21 cellular contexts compared by ENCODE assay signal in genomic region chr6:87873556-87873955, GRCh38.
DNase-seq lines count a peak whose midpoint lies in the region; ATAC-seq and TF ChIP-seq lines count a peak whose summit lies in the region.
"Had no signal": no experiment of that assay in that cellular context is flagged by ENCODE, and none has a peak within 500 bp of the region (broad histone marks: within the 10 kb centered on the region; RNA-seq: fewer than 3 reads in every experiment).

No MANE protein-coding gene starts in this region.

- no peak overlapping the region for H3K4ac ChIP-seq in trophoblast cell (ENCODE audit: low read depth, low read length)

- H3K36me3 ChIP-seq in DOHH2 (ENCODE audit: control insufficient read depth, low read length) (peaks cover 33% of the 10 kb centered on the region), RWPE2 (ENCODE audit: low read depth) (no peaks in the 10 kb centered on the region), trophoblast cell (ENCODE audit: control insufficient read depth in 1 of 2, insufficient read depth in 2 of 2, low read length in 2 of 2) (no peaks in the 10 kb centered on the region)
- H3K36me3 ChIP-seq: BLaER1 treated with 17β-estradiol and CSF1 and Interleukin-3, amounts not matched to agents 10 nM and 100 nM had no signal

- no peak for TF ChIP-seq CTCF in DOHH2 (IDR thresholded peaks at IDR 0.05; ENCODE audit: low read depth, low read length, poor library complexity, severe bottlenecking)
- TF ChIP-seq CTCF in RWPE2 (IDR thresholded peaks at IDR 0.05; ENCODE audit: poor library complexity, severe bottlenecking), result no peak
- TF ChIP-seq CTCF in epithelial cell of esophagus (IDR thresholded peaks at IDR 0.05; ENCODE audit: insufficient read depth, low read depth, low read length, missing control alignments), result no peak

- no peak overlapping the region for H2AFZ ChIP-seq in trophoblast cell (ENCODE audit: insufficient read depth, low read length, poor library complexity)

- H2AK5ac ChIP-seq in trophoblast cell (ENCODE audit: low read length), result no peak overlapping the region

- H3K18ac ChIP-seq in trophoblast cell (ENCODE audit: low read length), result no peak overlapping the region

- H2BK120ac ChIP-seq in trophoblast cell (ENCODE audit: insufficient read depth, low read length, poor library complexity), result no peak overlapping the region

- H3K4me2 ChIP-seq in DOHH2 (ENCODE audit: low read length) (peak overlapping the region; percentile 38; the same call in 1 of the 2 replicates), trophoblast cell (ENCODE audit: low read length) (no peak overlapping the region)
- H3K4me2 ChIP-seq: A549; BLaER1 treated with 17β-estradiol and CSF1 and Interleukin-3, amounts not matched to agents 10 nM and 100 nM had no signal

- H3K9me3 ChIP-seq in DOHH2 (ENCODE audit: control insufficient read depth, insufficient read depth, low read length) (no peaks in the 10 kb centered on the region), RWPE2 (ENCODE audit: severe bottlenecking) (no peaks in the 10 kb centered on the region), trophoblast cell (ENCODE audit: insufficient read depth, low read depth, low read length) (no peaks in the 10 kb centered on the region)
- H3K9me3 ChIP-seq: A549; BLaER1 treated with 17β-estradiol and CSF1 and Interleukin-3, amounts not matched to agents 10 nM and 100 nM; Caco-2 had no signal

- H3K79me2 ChIP-seq in DOHH2 (ENCODE audit: control insufficient read depth, low read length) (peaks cover 18% of the 10 kb centered on the region), trophoblast cell (ENCODE audit: control insufficient read depth, insufficient read depth, low read length, poor library complexity) (no peaks in the 10 kb centered on the region)

- H3K9me2 ChIP-seq in DOHH2 (replicated peaks; ENCODE audit: control insufficient read depth, low read length), result no peaks in the 10 kb centered on the region

- no peak overlapping the region for H2BK5ac ChIP-seq in trophoblast cell (ENCODE audit: low read depth, low read length, poor library complexity)

- H2BK12ac ChIP-seq in trophoblast cell (ENCODE audit: low read length), result no peak overlapping the region

- H3K9ac ChIP-seq in trophoblast cell (ENCODE audit: low read length), result no peak overlapping the region
- H3K9ac ChIP-seq: BLaER1 treated with 17β-estradiol and CSF1 and Interleukin-3, amounts not matched to agents 10 nM and 100 nM had no signal

- peaks cover 85% of the 10 kb centered on the region for H3K4me1 ChIP-seq in DOHH2 (ENCODE audit: control insufficient read depth, low read length)
- no peaks in the 10 kb centered on the region for H3K4me1 ChIP-seq in RWPE2 (ENCODE audit: insufficient read depth, poor library complexity, severe bottlenecking)
- H3K4me1 ChIP-seq in trophoblast cell (ENCODE audit: control insufficient read depth in 1 of 2, insufficient read depth in 2 of 2, low read length in 2 of 2), result no peaks in the 10 kb centered on the region
- H3K4me1 ChIP-seq: A549; BLaER1 treated with 17β-estradiol and CSF1 and Interleukin-3, amounts not matched to agents 10 nM and 100 nM had no signal

- H3K27ac ChIP-seq in DOHH2 (ENCODE audit: low read depth, low read length) (peak overlapping the region; percentile 39; the same call in 1 of the 2 replicates), RWPE2 (ENCODE audit: poor library complexity, severe bottlenecking) (no peak overlapping the region), trophoblast cell (ENCODE audit: low read depth, low read length) (no peak overlapping the region)
- H3K27ac ChIP-seq: 22Rv1; A549; BLaER1 treated with 17β-estradiol and CSF1 and Interleukin-3, amounts not matched to agents 10 nM and 100 nM; C4-2B had no signal

- no peak overlapping the region for H4K91ac ChIP-seq in trophoblast cell (ENCODE audit: low read depth, low read length)

- H3K27me3 ChIP-seq in DOHH2 (ENCODE audit: control insufficient read depth, low read length) (no peaks in the 10 kb centered on the region), RWPE2 (ENCODE audit: insufficient read depth, poor library complexity, severe bottlenecking) (no peaks in the 10 kb centered on the region), trophoblast cell (ENCODE audit: insufficient read depth, low read length) (no peaks in the 10 kb centered on the region)
- H3K27me3 ChIP-seq: BLaER1 treated with 17β-estradiol and CSF1 and Interleukin-3, amounts not matched to agents 10 nM and 100 nM had no signal

- no peak overlapping the region for H3K23ac ChIP-seq in trophoblast cell (ENCODE audit: low read length)

- peak; percentile 45; the same call in 2 of the 3 replicates for ATAC-seq in RWPE2 (ENCODE audit: low read depth)
- ATAC-seq: A549; CD8-positive, alpha-beta T cell; GM12878 had no signal

- no peak overlapping the region for H3K14ac ChIP-seq in trophoblast cell (ENCODE audit: low read length)

- intact Hi-C loops in posterior vena cava (cut with DNase I), result loop anchor here in 1 of 2 donors (5.0 kb wide), 1 partner anchor 734 kb away; no protein-coding TSS in a partner anchor

- H3K4me3 ChIP-seq in DOHH2 (ENCODE audit: low read length) (no peak overlapping the region), RWPE2 (ENCODE audit: severe bottlenecking) (no peak overlapping the region), epithelial cell of esophagus (ENCODE audit: low read length) (no peak overlapping the region), trophoblast cell (ENCODE audit: low read depth, low read length) (no peak overlapping the region)
- H3K4me3 ChIP-seq: A549; BLaER1 treated with 17β-estradiol and CSF1 and Interleukin-3, amounts not matched to agents 10 nM and 100 nM; GM12878 had no signal

- H4K8ac ChIP-seq in trophoblast cell (ENCODE audit: low read depth, low read length), result no peak overlapping the region

- H3F3A ChIP-seq in DOHH2 (ENCODE audit: control insufficient read depth, insufficient read depth), result peaks cover 13% of the 10 kb centered on the region

- H4K12ac ChIP-seq in trophoblast cell (ENCODE audit: low read depth, low read length), result no peak overlapping the region

- no peaks in the 10 kb centered on the region for H4K20me1 ChIP-seq in DOHH2 (ENCODE audit: control insufficient read depth, insufficient read depth, low read depth, low read length)
- H4K20me1 ChIP-seq: BLaER1 treated with 17β-estradiol and CSF1 and Interleukin-3, amounts not matched to agents 10 nM and 100 nM had no signal

- WGBS in trophoblast cell (ENCODE audit: extremely low coverage, insufficient coverage, insufficient read length), result no CpG with 5 or more reads among the region's 3 CpGs

- H3K79me1 ChIP-seq in trophoblast cell (ENCODE audit: low read length), result no peaks in the 10 kb centered on the region

- DNase-seq in RWPE2 (ENCODE audit: low spot score) (no peak), epithelial cell of esophagus (ENCODE audit: low read depth) (peak; percentile 56), trophoblast cell (peak; percentile 38 to 95), NCI-H510A (lab: John Stamatoyannopoulos, UW) (no peak), NCI-H1694 (lab: John Stamatoyannopoulos, UW) (no peak), posterior vena cava (ENCODE audit: low spot score) (no peak), nucleus accumbens (lab: John Stamatoyannopoulos, UW) (no peak)
- DNase-seq: AML-193; Caco-2; Calu3; CD4-positive, alpha-beta T cell; CD8-positive, alpha-beta T cell; DMS79 treated with DMSO at 0.1 percent for 48 hours; EL; GDM1 had no signal

Comparison
In these comparisons a context has a peak if more than half of its experiments do, and no peak if none do; other contexts are left out.
1. DNase-seq: peak in epithelial cell of esophagus (single experiment) and trophoblast cell (2 of 2); none in RWPE2 (single experiment), NCI-H510A (single experiment), NCI-H1694 (single experiment), posterior vena cava (single experiment) and nucleus accumbens (0 of 56).